In the genomic region with DNA sequence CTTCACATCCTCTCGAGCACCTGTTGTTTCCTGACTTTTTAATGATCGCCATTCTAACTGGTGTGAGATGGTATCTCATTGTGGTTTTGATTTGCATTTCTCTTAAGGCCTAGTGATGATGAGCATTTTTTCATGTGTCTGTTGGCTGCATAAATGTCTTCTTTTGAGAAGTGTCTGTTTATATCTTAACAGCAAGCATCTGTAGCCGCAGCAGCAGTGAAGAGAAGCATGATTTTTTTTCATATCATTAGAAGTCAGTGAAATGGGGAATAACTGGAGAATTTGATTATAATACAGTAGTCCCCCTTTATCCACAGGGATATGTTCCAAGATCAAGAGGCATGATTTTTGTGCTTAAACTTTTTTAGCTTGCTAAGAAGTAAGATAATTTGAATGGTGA, we compare ENCODE assay signal across 1 cellular context.
TF ChIP-seq lines count a peak whose summit lies in the region.

No MANE protein-coding gene starts in this region.

TF ChIP-seq in GM12878, 131 proteins besides CTCF, POLR2A, EP300 and RAD21:
- TF ChIP-seq POU2F2 (IDR thresholded peaks at IDR 0.05; ENCODE audit: borderline replicate concordance, low read depth, low read length) (peak; percentile 41; the same call in 1 of the 3 replicates), MTA2 (IDR thresholded peaks at IDR 0.05; ENCODE audit: low read depth) (0 out of 2 replicates have a peak, but pooled peaks have one; percentile 16), ATF7 (IDR thresholded peaks at IDR 0.05; ENCODE audit: low read depth) (0 out of 2 replicates have a peak, but pooled peaks have one; percentile 16)
